In the genomic region with DNA sequence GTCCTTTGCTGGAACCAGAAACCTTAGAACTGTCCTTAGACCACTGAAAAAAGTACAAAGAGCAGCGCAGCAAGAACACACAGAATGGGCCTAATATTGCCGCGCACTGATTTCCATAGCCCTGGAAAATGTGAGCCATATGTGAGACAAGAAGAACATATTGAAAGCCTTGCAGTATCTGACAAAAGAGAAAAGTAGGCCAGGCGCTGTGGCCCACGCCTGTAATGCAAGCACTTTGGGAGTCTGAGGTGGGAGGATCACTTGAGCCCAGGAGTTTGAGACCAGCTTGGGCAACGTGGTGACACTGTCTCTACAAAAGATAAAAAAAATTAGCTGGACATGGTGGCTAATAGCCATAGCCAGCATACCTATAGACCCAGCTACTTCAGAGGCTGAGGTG, we compare ENCODE assay signal across 23 cellular contexts.
A peak's percentile ranks its signal among the peaks of the same experiment; 100 is the strongest.
DNase-seq lines count a peak whose midpoint lies in the region; FAIRE-seq and TF ChIP-seq lines count a peak whose summit lies in the region.
"Had no signal": no experiment of that assay in that cellular context is flagged by ENCODE, and none has a peak within 500 bp of the region (broad histone marks: within the 10 kb centered on the region; RNA-seq: fewer than 3 reads in every experiment).

No MANE protein-coding gene starts in this region.

- TF ChIP-seq RAD21 in H1 (IDR thresholded peaks at IDR 0.05 in 1 of 2, conservative IDR thresholded peaks at IDR 0.05 in 1 of 2; ENCODE audit: low read depth in 2 of 2, low read length in 2 of 2): no peak

- no peak overlapping the region for H2BK5ac ChIP-seq in H1 (ENCODE audit: low read depth, low read length)

- H4K20me1 ChIP-seq in H1 (replicated peaks in 1 of 2; ENCODE audit: control insufficient read depth in 1 of 2, insufficient read depth in 2 of 2, low read length in 2 of 2): no peaks in the 10 kb centered on the region
- H4K20me1 ChIP-seq: BLaER1 treated with 17β-estradiol and CSF1 and Interleukin-3, amounts not matched to agents 10 nM and 100 nM had no signal

- no peak overlapping the region for H2AFZ ChIP-seq in H1 (ENCODE audit: low read length)

- TF ChIP-seq POLR2A in H1 (IDR thresholded peaks at IDR 0.05; ENCODE audit: control extremely low read depth in 1 of 2, low read depth in 2 of 2, low read length in 2 of 2): no peak

- H2BK120ac ChIP-seq in H1 (replicated peaks; ENCODE audit: low read depth, low read length): no peak overlapping the region

- H3K79me1 ChIP-seq in H1 (ENCODE audit: low read depth, low read length): no peaks in the 10 kb centered on the region

- H3K9me3 ChIP-seq in left ventricle myocardium inferior (replicated peaks) (no peaks in the 10 kb centered on the region), right atrium auricular region (no peaks in the 10 kb centered on the region), H1 (ENCODE audit: insufficient read depth in 2 of 2, low read depth in 1 of 2, low read length in 1 of 2) (no peaks in the 10 kb centered on the region)
- H3K9me3 ChIP-seq: A549, Caco-2 had no signal

- no peak overlapping the region for H3K14ac ChIP-seq in H1 (ENCODE audit: insufficient read length)

- H3K27me3 ChIP-seq in left ventricle myocardium inferior (ENCODE audit: low read depth) (no peaks in the 10 kb centered on the region), right atrium auricular region (no peaks in the 10 kb centered on the region), H1 (replicated peaks in 1 of 4; ENCODE audit: control insufficient read depth in 3 of 4, extremely low read depth in 1 of 4, insufficient read depth in 3 of 4, low read length in 3 of 4) (no peaks in the 10 kb centered on the region)
- H3K27me3 ChIP-seq: BLaER1 treated with 17β-estradiol and CSF1 and Interleukin-3, amounts not matched to agents 10 nM and 100 nM had no signal

- peak overlapping the region; percentile 7 for H4K91ac ChIP-seq in H1 (replicated peaks; ENCODE audit: insufficient read length, low read length)

- peak overlapping the region; percentile 71; the same call in 1 of the 2 replicates for H2AK5ac ChIP-seq in H1 (ENCODE audit: low read depth, low read length)

- TF ChIP-seq CTCF in left ventricle myocardium inferior (IDR thresholded peaks at IDR 0.05; ENCODE audit: borderline replicate concordance) (no peak), right atrium auricular region (IDR thresholded peaks at IDR 0.05) (no peak), H1 (IDR thresholded peaks at IDR 0.05; ENCODE audit: control extremely low read depth in 1 of 3, insufficient read depth in 1 of 3, low read depth in 1 of 3, low read length in 3 of 3) (no peak), nephron progenitor cell (IDR thresholded peaks at IDR 0.05) (no peak)

- peaks cover 4% of the 10 kb centered on the region for H3K36me3 ChIP-seq in left ventricle myocardium inferior
- no peaks in the 10 kb centered on the region for H3K36me3 ChIP-seq in right atrium auricular region
- H3K36me3 ChIP-seq in H1 (ENCODE audit: control insufficient read depth in 2 of 4, insufficient read depth in 4 of 4, low read length in 3 of 4): no peaks in the 10 kb centered on the region
- H3K36me3 ChIP-seq: BLaER1 treated with 17β-estradiol and CSF1 and Interleukin-3, amounts not matched to agents 10 nM and 100 nM had no signal

- intact Hi-C loops in left ventricle myocardium inferior (cut with micrococcal nuclease): no loop called here

- peak overlapping the region; percentile 47 for H3K27ac Mint-ChIP-seq in nephron progenitor cell
- H3K27ac Mint-ChIP-seq: B cell; CD4-positive, alpha-beta T cell; CD8-positive, alpha-beta T cell had no signal

- H3K79me2 ChIP-seq in H1 (ENCODE audit: control insufficient read depth in 1 of 2, insufficient read depth in 2 of 2, low read length in 2 of 2): no peaks in the 10 kb centered on the region

- WGBS in H1 (ENCODE audit: extremely low coverage in 1 of 2, insufficient coverage in 1 of 2, insufficient read length in 1 of 2, insufficient replicate concordance in 2 of 2, low coverage in 1 of 2, low lambda C conversion rate in 2 of 2, missing lambda C conversion rate in 1 of 2), 2 experiments: 93% methylated on average over 6 of the region's 6 CpGs; no CpG with 5 or more reads in 1 of the 2 experiments

- H3K4me3 ChIP-seq in left ventricle myocardium inferior (no peak overlapping the region), right atrium auricular region (no peak overlapping the region), H1 (ENCODE audit: extremely low read depth in 1 of 4, insufficient read depth in 2 of 4, low read depth in 3 of 4, low read length in 4 of 4) (no peak overlapping the region)
- H3K4me3 ChIP-seq: A549; BLaER1 treated with 17β-estradiol and CSF1 and Interleukin-3, amounts not matched to agents 10 nM and 100 nM had no signal

- H3K4me3 Mint-ChIP-seq in nephron progenitor cell: no peak overlapping the region
- H3K4me3 Mint-ChIP-seq: B cell; CD4-positive, alpha-beta T cell; CD8-positive, alpha-beta T cell had no signal

- POLR2A ChIA-PET in H1 (lab: Charles Lee; ENCODE audit: partially characterized antibody): interaction anchor here (0.5 kb wide), 1 partner anchor 194 kb away, joined by 3 read pairs; no protein-coding TSS in a partner anchor

- H3K36me3 Mint-ChIP-seq in nephron progenitor cell (ENCODE audit: low read depth): no peaks in the 10 kb centered on the region
- H3K36me3 Mint-ChIP-seq: CD8-positive, alpha-beta T cell had no signal

- no peak for TF ChIP-seq EP300 in H1 (IDR thresholded peaks at IDR 0.05; ENCODE audit: borderline replicate concordance in 1 of 2, low read depth in 2 of 2, low read length in 2 of 2)

- H2BK20ac ChIP-seq in H1 (ENCODE audit: low read length): peak overlapping the region; percentile 17; the same call in 1 of the 2 replicates

- H3K23ac ChIP-seq in H1 (ENCODE audit: insufficient read length): no peak overlapping the region

- H3K4me1 Mint-ChIP-seq in nephron progenitor cell: no peaks in the 10 kb centered on the region
- H3K4me1 Mint-ChIP-seq: B cell had no signal

- H4K8ac ChIP-seq in H1 (ENCODE audit: extremely low read depth, insufficient read depth, low read length): no peak overlapping the region

- H3K56ac ChIP-seq in H1 (replicated peaks; ENCODE audit: insufficient read length, low read depth, low read length): no peak overlapping the region

- FAIRE-seq in H1 (lab: Jason Lieb, UNC): no peak
- FAIRE-seq: A549, D721Med, G401.6, GM12891, GM19239 had no signal

- DNase-seq in DMS 273 (lab: John Stamatoyannopoulos, UW; ENCODE audit: unreplicated experiment) (peak; percentile 39), DMS 273 treated with DMSO at 0.1 percent for 48 hours (lab: John Stamatoyannopoulos, UW) (no peak), left ventricle myocardium inferior (no peak), right atrium auricular region (ENCODE audit: low spot score) (no peak), H1 (ENCODE audit: low read depth in 1 of 2, low spot score in 2 of 2) (no peak), nephron progenitor cell (no peak), T-helper 9 cell (no peak)
- DNase-seq: AML-193; Caco-2; Calu3; CD4-positive, alpha-beta T cell; CD8-positive, alpha-beta T cell; DMS79 treated with DMSO at 0.1 percent for 48 hours; GF-D8 had no signal

- H3K4ac ChIP-seq in H1 (replicated peaks; ENCODE audit: insufficient read length, low read depth, low read length): no peak overlapping the region

- H2BK15ac ChIP-seq in H1 (ENCODE audit: low read length): no peak overlapping the region

- peak overlapping the region; percentile 76; the same call in 1 of the 2 replicates for H2BK12ac ChIP-seq in H1 (ENCODE audit: low read depth, low read length)

- no peak overlapping the region for H3K4me2 ChIP-seq in H1 (ENCODE audit: insufficient read depth in 1 of 2, low read depth in 2 of 2, low read length in 2 of 2)
- H3K4me2 ChIP-seq: A549; BLaER1 treated with 17β-estradiol and CSF1 and Interleukin-3, amounts not matched to agents 10 nM and 100 nM had no signal

- H4K5ac ChIP-seq in H1 (ENCODE audit: insufficient read length, low read depth, low read length): no peak overlapping the region

- H3K27ac ChIP-seq in left ventricle myocardium inferior (replicated peaks) (peak overlapping the region; percentile 41), right atrium auricular region (no peak overlapping the region), H1 (ENCODE audit: low read depth, low read length) (no peak overlapping the region)
- H3K27ac ChIP-seq: 22Rv1; A549; BLaER1 treated with 17β-estradiol and CSF1 and Interleukin-3, amounts not matched to agents 10 nM and 100 nM; C4-2B had no signal

- peaks cover 6% of the 10 kb centered on the region for H3K9me3 Mint-ChIP-seq in nephron progenitor cell
- H3K9me3 Mint-ChIP-seq: CD4-positive, alpha-beta T cell; CD8-positive, alpha-beta T cell had no signal

- H3K4me1 ChIP-seq in left ventricle myocardium inferior (peaks cover 75% of the 10 kb centered on the region), right atrium auricular region (peaks cover 0 to 22% of the 10 kb centered on the region in 2 donors), H1 (replicated peaks in 1 of 4; ENCODE audit: control insufficient read depth in 3 of 4, insufficient read depth in 4 of 4, low read length in 3 of 4) (no peaks in the 10 kb centered on the region; a peak in 1 of 7 replicates)
- H3K4me1 ChIP-seq: A549; BLaER1 treated with 17β-estradiol and CSF1 and Interleukin-3, amounts not matched to agents 10 nM and 100 nM; Caco-2 had no signal

- H3K23me2 ChIP-seq in H1 (ENCODE audit: low read depth, low read length): no peaks in the 10 kb centered on the region

- CTCF ChIA-PET in H1 (lab: Charles Lee; ENCODE audit: partially characterized antibody): no interaction called here

- H3K27me3 Mint-ChIP-seq in nephron progenitor cell (ENCODE audit: low read depth, poor library complexity): peaks cover 4% of the 10 kb centered on the region
- H3K27me3 Mint-ChIP-seq: B cell had no signal

- H3K18ac ChIP-seq in H1 (ENCODE audit: extremely low read depth, low read length): no peak overlapping the region

- no peak overlapping the region for H3K9ac ChIP-seq in H1 (replicated peaks in 1 of 4; ENCODE audit: extremely low read depth in 1 of 4, low read depth in 3 of 4, low read length in 3 of 4)
- H3K9ac ChIP-seq: BLaER1 treated with 17β-estradiol and CSF1 and Interleukin-3, amounts not matched to agents 10 nM and 100 nM had no signal

TF ChIP-seq in H1, 55 proteins besides CTCF, POLR2A, EP300 and RAD21 (continues in another document):
- no peak for TF ChIP-seq CEBPB (IDR thresholded peaks at IDR 0.05; ENCODE audit: low read depth, low read length)
- TF ChIP-seq SAP30 (IDR thresholded peaks at IDR 0.05; ENCODE audit: insufficient read depth, insufficient replicate concordance, low read length): no peak
- no peak for TF ChIP-seq SRF (IDR thresholded peaks at IDR 0.05; ENCODE audit: low read depth, low read length)
- TF ChIP-seq POU5F1 (IDR thresholded peaks at IDR 0.05; ENCODE audit: low read depth, low read length): no peak
